13 cellular contexts compared by ENCODE assay signal in the genomic region with DNA sequence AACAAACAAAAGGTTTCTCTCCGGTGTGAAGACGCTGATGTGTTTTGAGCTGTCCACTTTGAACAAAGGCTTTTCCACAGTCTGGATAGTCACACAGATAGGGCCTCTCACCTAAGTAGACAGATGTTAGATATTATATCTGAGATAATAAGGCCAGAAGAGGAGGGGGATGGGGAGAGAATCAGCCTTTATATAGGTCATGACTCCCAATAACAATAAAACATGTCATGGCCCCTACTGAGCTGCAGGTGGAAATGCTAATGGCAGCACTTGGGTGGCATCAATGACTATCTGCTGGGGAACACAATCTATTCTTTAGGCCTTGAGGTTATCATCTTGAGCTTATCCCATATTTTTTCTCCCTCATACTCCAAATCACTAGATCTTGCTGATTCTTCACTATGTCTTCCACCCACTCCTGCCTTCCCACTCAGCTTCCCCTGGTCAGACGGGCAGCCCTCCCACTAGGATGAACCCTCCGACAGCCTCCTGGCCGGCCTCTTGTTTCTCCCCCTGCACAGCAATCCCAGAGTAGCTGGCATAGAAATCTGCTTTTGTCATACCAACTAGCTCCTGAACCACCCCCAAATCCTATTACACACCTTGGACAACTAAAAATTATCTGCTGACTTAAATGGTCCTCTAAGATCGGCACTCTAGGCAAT.
"Had no signal": no experiment of that assay in that cellular context is flagged by ENCODE, and none has a peak within 500 bp of the region (broad histone marks: within the 10 kb centered on the region; RNA-seq: fewer than 3 reads in every experiment).

No MANE protein-coding gene starts in this region.

- H3K36me3 ChIP-seq: gastrocnemius medialis, vagina had no signal

- H3K9me3 ChIP-seq: gastrocnemius medialis, vagina had no signal

- DNase-seq: activated CD4-positive, alpha-beta memory T cell treated with anti-CD3 and anti-CD28 coated beads for 36 hours; activated naive CD4-positive, alpha-beta T cell treated with Interleukin-2 at 50 U/mL for 16 hours; activated T-cell treated with anti-CD3 and anti-CD28 coated beads, Interleukin-2, amount 50 U/mL, for 72 hours; effector memory CD4-positive, alpha-beta T cell; gastrocnemius medialis; stimulated activated CD4-positive, alpha-beta T cell treated with anti-CD3 and anti-CD28 coated beads, Interleukin-4, amount 100 ng/mL, for 4 hours; T-cell had no signal

- H3K4me3 Mint-ChIP-seq: activated CD4-positive, alpha-beta memory T cell treated with anti-CD3 and anti-CD28 coated beads for 36 hours; activated T-cell treated with anti-CD3 and anti-CD28 coated beads, Interleukin-2, amount 50 U/mL, for 72 hours; T-cell had no signal

- H3K27me3 ChIP-seq: gastrocnemius medialis, vagina had no signal

- H3K4me3 ChIP-seq: coronary artery, gastrocnemius medialis, skin epidermis, vagina had no signal

- H3K27ac Mint-ChIP-seq: activated CD4-positive, alpha-beta memory T cell treated with anti-CD3 and anti-CD28 coated beads for 36 hours; activated T-cell treated with anti-CD3 and anti-CD28 coated beads, Interleukin-2, amount 50 U/mL, for 72 hours had no signal

- H2AFZ ChIP-seq: parathyroid adenoma had no signal

- H3K79me2 ChIP-seq: parathyroid adenoma had no signal

- H3K9ac ChIP-seq: parathyroid adenoma had no signal

- H3K9me3 Mint-ChIP-seq: activated CD4-positive, alpha-beta memory T cell treated with anti-CD3 and anti-CD28 coated beads for 36 hours; activated T-cell treated with anti-CD3 and anti-CD28 coated beads, Interleukin-2, amount 50 U/mL, for 72 hours; T-cell had no signal

- H3K27me3 Mint-ChIP-seq: activated CD4-positive, alpha-beta memory T cell treated with anti-CD3 and anti-CD28 coated beads for 36 hours; T-cell had no signal

- H3K27ac ChIP-seq: coronary artery, epithelial cell of prostate, gastrocnemius medialis, parathyroid adenoma, skin epidermis, vagina had no signal

- ATAC-seq: activated CD4-positive, CD25-positive, alpha-beta regulatory T cell treated with anti-CD3 and anti-CD28 coated beads, Interleukin-2, amount 50 U/mL, for 24 hours; activated T-cell treated with anti-CD3 and anti-CD28 coated beads, Interleukin-2, amount 50 U/mL, for 72 hours; gastrocnemius medialis; T-cell had no signal

- H3K4me1 ChIP-seq: gastrocnemius medialis, parathyroid adenoma, vagina had no signal
